15 cellular contexts compared by ENCODE assay signal in the genomic region with DNA sequence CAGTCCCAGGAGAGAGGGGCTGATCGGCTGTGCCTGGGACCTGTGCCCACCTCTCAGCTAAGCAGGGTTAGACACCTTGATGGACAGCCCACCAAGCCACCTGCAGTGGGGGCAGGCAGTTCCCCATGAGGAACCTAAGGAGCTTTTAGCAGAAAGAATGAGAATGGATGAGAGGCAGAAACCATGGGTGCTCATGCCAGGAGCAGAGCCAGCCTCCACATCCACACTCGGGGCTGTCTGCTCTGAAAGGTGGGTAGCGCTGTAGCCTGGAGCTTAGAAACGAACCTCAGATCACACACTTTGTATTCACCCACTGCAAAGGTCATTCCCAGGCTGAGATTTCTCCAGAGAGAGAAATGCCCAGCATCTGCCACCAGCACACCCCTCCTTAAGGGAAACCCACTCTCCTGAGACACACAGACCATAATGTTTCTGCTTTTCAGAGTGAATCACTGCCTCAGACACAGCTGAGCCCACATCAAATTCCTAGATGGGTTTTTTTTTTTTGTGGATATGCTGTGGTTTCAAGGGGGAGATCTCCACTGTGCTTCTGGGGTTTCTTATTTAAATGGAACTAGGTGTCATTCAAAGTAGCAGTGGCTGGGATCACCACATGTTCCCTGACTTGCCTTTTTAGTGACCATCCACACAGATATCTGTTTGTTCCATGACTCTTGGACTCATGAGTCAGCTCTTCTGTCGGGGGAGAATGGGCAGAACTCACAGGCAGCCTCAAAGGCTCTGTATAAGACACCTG.
A peak's percentile ranks its signal among the peaks of the same experiment; 100 is the strongest.
DNase-seq lines count a peak whose midpoint lies in the region; ATAC-seq and TF ChIP-seq lines count a peak whose summit lies in the region.
"Had no signal": no experiment of that assay in that cellular context is flagged by ENCODE, and none has a peak within 500 bp of the region (broad histone marks: within the 10 kb centered on the region; RNA-seq: fewer than 3 reads in every experiment).

No MANE protein-coding gene starts in this region.

- no peak overlapping the region for H2BK15ac ChIP-seq in neuronal stem cell (ENCODE audit: low read length)

- no peak overlapping the region for H2BK5ac ChIP-seq in neuronal stem cell (ENCODE audit: low read length)

- peak; percentile 33 for DNase-seq in COLO829 (ENCODE audit: low spot score)
- peak; percentile 96 for DNase-seq in LHCN-M2 (ENCODE audit: low read depth)
- DNase-seq in astrocyte of the spinal cord (ENCODE audit: low read depth, low spot score): peak; percentile 67
- DNase-seq in neuronal stem cell (ENCODE audit: low spot score): no peak
- no peak for DNase-seq in activated T-cell treated with anti-CD3 and anti-CD28 coated beads, Interleukin-2, amount 50 U/mL, for 4 hours
- DNase-seq: activated CD4-positive, alpha-beta T cell treated with anti-CD3 and anti-CD28 coated beads, Interleukin-2, amount 50 U/mL, for 48 hours; activated T-cell treated with anti-CD3 and anti-CD28 coated beads, Interleukin-2, amount 50 U/mL, for 48 hours; lower lobe of right lung; naive thymus-derived CD8-positive, alpha-beta T cell had no signal

- H3K4me1 Mint-ChIP-seq in activated T-cell treated with anti-CD3 and anti-CD28 coated beads, Interleukin-2, amount 50 U/mL, for 4 hours (ENCODE audit: low read depth): no peaks in the 10 kb centered on the region
- H3K4me1 Mint-ChIP-seq: B cell; naive thymus-derived CD8-positive, alpha-beta T cell had no signal

- no peaks in the 10 kb centered on the region for H3K79me1 ChIP-seq in neuronal stem cell (ENCODE audit: low read depth, low read length)

- peak overlapping the region; percentile 34 for H2AK5ac ChIP-seq in neuronal stem cell (ENCODE audit: low read depth, low read length)

- no peaks in the 10 kb centered on the region for H3K36me3 ChIP-seq in neuronal stem cell (replicated peaks in 1 of 2; ENCODE audit: control insufficient read depth in 2 of 2, insufficient read depth in 2 of 2, low read length in 2 of 2)
- H3K36me3 ChIP-seq: gastroesophageal sphincter, lower lobe of right lung had no signal

- H3K9ac ChIP-seq in neuronal stem cell (ENCODE audit: low read depth, low read length, poor library complexity): no peak overlapping the region

- peaks cover 6% of the 10 kb centered on the region for H3K27me3 Mint-ChIP-seq in activated T-cell treated with anti-CD3 and anti-CD28 coated beads, Interleukin-2, amount 50 U/mL, for 4 hours (ENCODE audit: low read depth)

- H3K9me3 Mint-ChIP-seq in activated T-cell treated with anti-CD3 and anti-CD28 coated beads, Interleukin-2, amount 50 U/mL, for 4 hours: no peaks in the 10 kb centered on the region

- no peak overlapping the region for H4K8ac ChIP-seq in neuronal stem cell (ENCODE audit: low read depth, low read length)

- H3K4ac ChIP-seq in neuronal stem cell (ENCODE audit: low read length): no peak overlapping the region

- H3K23ac ChIP-seq in neuronal stem cell (ENCODE audit: low read depth, low read length, poor library complexity): no peak overlapping the region

- no peak overlapping the region for H3K4me2 ChIP-seq in neuronal stem cell (ENCODE audit: insufficient read depth, low read length, poor library complexity, severe bottlenecking)

- ATAC-seq in GM21529 (IDR thresholded peaks at IDR 0.05; ENCODE audit: unreplicated experiment) (no peak), GM21526 (IDR thresholded peaks at IDR 0.05; ENCODE audit: low FRiP score, unreplicated experiment) (no peak), HG03565 (IDR thresholded peaks at IDR 0.05; ENCODE audit: unreplicated experiment) (no peak)
- no peak for ATAC-seq in activated T-cell treated with anti-CD3 and anti-CD28 coated beads, Interleukin-2, amount 50 U/mL, for 4 hours
- ATAC-seq: gastroesophageal sphincter; lower lobe of right lung; naive thymus-derived CD8-positive, alpha-beta T cell had no signal

- H2AFZ ChIP-seq in neuronal stem cell (ENCODE audit: low read length): no peak overlapping the region

- H3K4me3 ChIP-seq in astrocyte of the spinal cord (ENCODE audit: low read depth, low read length): no peak overlapping the region
- H3K4me3 ChIP-seq in neuronal stem cell (ENCODE audit: low read length in 2 of 2): no peak overlapping the region
- H3K4me3 ChIP-seq: gastroesophageal sphincter, lower lobe of right lung, SK-N-MC had no signal

- H4K91ac ChIP-seq in neuronal stem cell (ENCODE audit: low read depth, low read length, poor library complexity): no peak overlapping the region

- no peak for TF ChIP-seq CTCF in astrocyte of the spinal cord (IDR thresholded peaks at IDR 0.05; ENCODE audit: low read depth, low read length)

- H3K4me3 Mint-ChIP-seq in activated T-cell treated with anti-CD3 and anti-CD28 coated beads, Interleukin-2, amount 50 U/mL, for 4 hours: no peak overlapping the region
- H3K4me3 Mint-ChIP-seq: B cell; naive thymus-derived CD8-positive, alpha-beta T cell had no signal

- WGBS in neuronal stem cell (ENCODE audit: extremely low coverage in 2 of 2, insufficient read length in 2 of 2, insufficient replicate concordance in 1 of 2), 2 donors: no CpG with 5 or more reads among the region's 5 CpGs

- peaks cover 0 to 15% (median 0%) of the 10 kb centered on the region in 3 experiments for H3K27me3 ChIP-seq in neuronal stem cell (ENCODE audit: control insufficient read depth in 3 of 3, insufficient read depth in 3 of 3, low read depth in 1 of 3, low read length in 3 of 3)

- in situ Hi-C loops in astrocyte of the spinal cord (cut with HindIII; ENCODE audit: low sequenced_read_pairs): no loop called here

- H2BK120ac ChIP-seq in neuronal stem cell (ENCODE audit: low read depth, low read length): no peak overlapping the region

- H3K18ac ChIP-seq in neuronal stem cell (ENCODE audit: low read length): no peak overlapping the region

- peaks cover 0 to 11% of the 10 kb centered on the region in 2 donors for H3K4me1 ChIP-seq in neuronal stem cell (ENCODE audit: control insufficient read depth in 2 of 2, insufficient read depth in 1 of 2, low read depth in 1 of 2, low read length in 2 of 2)
- H3K4me1 ChIP-seq: lower lobe of right lung had no signal

- no peaks in the 10 kb centered on the region for H3K36me3 Mint-ChIP-seq in activated T-cell treated with anti-CD3 and anti-CD28 coated beads, Interleukin-2, amount 50 U/mL, for 4 hours (ENCODE audit: insufficient read depth)

- no peaks in the 10 kb centered on the region for H3K9me3 ChIP-seq in neuronal stem cell (replicated peaks in 1 of 2; ENCODE audit: control insufficient read depth in 2 of 2, insufficient read depth in 1 of 2, low read depth in 1 of 2, low read length in 2 of 2)

- H3K27ac ChIP-seq in neuronal stem cell (replicated peaks; ENCODE audit: low read length): no peak overlapping the region
- H3K27ac ChIP-seq: gastroesophageal sphincter, lower lobe of right lung, SK-N-MC had no signal

- no peak overlapping the region for H2BK12ac ChIP-seq in neuronal stem cell (ENCODE audit: low read length)

- no peak overlapping the region for H3K14ac ChIP-seq in neuronal stem cell (ENCODE audit: low read length)

Comparison
In these comparisons a context has a peak if more than half of its experiments do, and no peak if none do; other contexts are left out.
1. DNase-seq: peak in COLO829 (single experiment), LHCN-M2 (single experiment) and astrocyte of the spinal cord (single experiment); none in neuronal stem cell (single experiment) and activated T-cell treated with anti-CD3 and anti-CD28 coated beads, Interleukin-2, amount 50 U/mL, for 4 hours (single experiment).